9 cellular contexts compared by ENCODE assay signal in the genomic region with DNA sequence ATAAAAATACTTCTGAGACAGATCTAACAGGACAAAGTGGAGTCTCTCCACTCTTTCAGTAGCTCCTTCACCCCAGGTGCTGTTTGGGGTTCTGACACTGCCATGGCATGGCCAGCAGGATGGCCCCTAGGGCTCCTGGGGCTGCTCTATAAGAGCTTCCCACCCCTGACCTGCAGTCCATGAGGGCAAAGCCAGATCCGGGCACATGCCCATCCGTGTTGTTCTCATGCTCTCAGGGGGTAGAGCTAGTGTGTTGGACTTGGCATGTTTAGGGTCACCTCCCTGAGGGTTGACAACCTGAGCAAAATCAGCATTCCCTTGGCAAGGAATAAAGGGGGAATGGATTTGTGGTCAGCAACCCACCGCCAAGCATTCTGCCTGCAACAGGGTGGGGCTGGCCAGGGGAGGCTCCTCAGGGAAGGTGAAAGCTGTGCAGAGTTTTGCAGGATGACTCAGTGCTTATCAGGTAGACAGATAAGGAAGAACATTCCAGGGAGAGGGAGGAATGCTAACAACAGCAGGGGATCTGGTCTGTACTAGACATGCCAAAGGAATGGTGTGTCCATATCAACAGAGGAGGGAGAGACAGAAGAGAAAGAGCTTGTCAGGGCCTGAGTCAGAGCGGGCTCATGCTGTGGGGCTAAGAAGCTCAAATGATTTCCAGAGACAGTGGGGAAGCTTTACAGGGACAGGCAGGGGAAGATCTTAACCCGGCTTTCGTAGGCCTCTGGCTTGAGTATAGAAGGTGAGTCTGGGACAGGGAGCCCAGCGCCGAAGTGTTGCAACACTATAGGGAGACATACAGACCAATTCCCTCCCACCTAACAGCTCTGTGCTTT. TPM values are rescaled to one million over a fixed set of nuclear protein-coding genes. Genes with fewer than 3 reads are reported as not detected.
DNase-seq lines count a peak whose midpoint lies in the region; ATAC-seq and TF ChIP-seq lines count a peak whose summit lies in the region.
"Not testable (repeated sequence)": the region's sequence is repeated elsewhere in the genome, so short reads cannot be mapped to it uniquely, and the experiment has no call there.
"Had no signal": no experiment of that assay in that cellular context is flagged by ENCODE, and none has a peak within 500 bp of the region (broad histone marks: within the 10 kb centered on the region; RNA-seq: fewer than 3 reads in every experiment).

No MANE protein-coding gene starts in this region.

- H3K79me2 ChIP-seq in GM23248 (ENCODE audit: insufficient read depth), result peaks cover 13% of the 10 kb centered on the region

- ATAC-seq in left ventricle myocardium superior, result peak; percentile 33

- not testable (repeated sequence) for H3F3A ChIP-seq in GM23248 (ENCODE audit: insufficient read depth)

- not testable (repeated sequence) for H3K27me3 ChIP-seq in GM23248 (replicated peaks; ENCODE audit: insufficient read depth)

- H2AFZ ChIP-seq in GM23248, result not testable (repeated sequence)

- H3K9me3 ChIP-seq in GM23248 (ENCODE audit: low read depth), result not testable (repeated sequence)

- H3K4me3 ChIP-seq in AG09309 (ENCODE audit: control insufficient read depth, low read depth, low read length); GM23248: not testable (repeated sequence)

- H3K9ac ChIP-seq in GM23248, result peak overlapping the region; percentile 80

- H4K20me1 ChIP-seq in GM23248 (ENCODE audit: insufficient read depth), result not testable (repeated sequence)

- 23 to 25% methylated on average over 8 of the region's 8 CpGs for WGBS in GM23248 (ENCODE audit: low coverage in 1 of 2, low lambda C conversion rate in 2 of 2, missing lambda C conversion rate in 2 of 2), 2 experiments

- intact Hi-C loops in left ventricle myocardium superior (cut with micrococcal nuclease), result not testable (repeated sequence)

- DNase-seq in AG09309 (ENCODE audit: low read depth) (peak; percentile 61), GM23248 (peak; percentile 72), HuH-7 (ENCODE audit: low spot score) (peak; percentile 18), T1000 (lab: John Stamatoyannopoulos, UW) (peak; percentile 30), ecto neural progenitor cell (ENCODE audit: low spot score) (peak; percentile 45), medulla oblongata (ENCODE audit: extremely low spot score) (peak; percentile 1), smooth muscle cell of the brain vasculature (ENCODE audit: low read depth, low spot score) (peak; percentile 28)
- not testable (repeated sequence) for DNase-seq in left ventricle myocardium superior

- peak overlapping the region; percentile 93 for H3K27ac ChIP-seq in GM23248

- not testable (repeated sequence) for TF ChIP-seq CTCF in AG09309 (IDR thresholded peaks at IDR 0.05; ENCODE audit: control insufficient read depth, insufficient read depth, low read depth, low read length, missing control alignments)

- H3K4me1 ChIP-seq in GM23248 (ENCODE audit: insufficient read depth), result not testable (repeated sequence)

- in situ Hi-C loops in GM23248 (cut with MboI), result not testable (repeated sequence)

- H3K4me2 ChIP-seq in GM23248 (ENCODE audit: unreplicated experiment), result not testable (repeated sequence)

- H3K9me2 ChIP-seq in GM23248 (ENCODE audit: insufficient read depth), result not testable (repeated sequence)

- not testable (repeated sequence) for H3K36me3 ChIP-seq in GM23248 (ENCODE audit: low read depth)

RNA-seq across cellular contexts. Expression of gene ANXA8L1, which starts 21.1 kb away (rescaled TPM):
- 2.2 and 6.6 TPM in 2 replicates for total RNA-seq in GM23248 (2014; rRNA removed; shearing (Covaris generic))
- 1.8 and 2.0 TPM in 2 replicates for polyA plus RNA-seq in GM23248 (2016; fragmentation: Nextera tagmentation; extraction: Ambion mirVana)
- total RNA-seq in left ventricle myocardium superior, result 1.2 TPM
- total RNA-seq: transverse colon had no signal
